8 cellular contexts compared by ENCODE assay signal in the genomic region with DNA sequence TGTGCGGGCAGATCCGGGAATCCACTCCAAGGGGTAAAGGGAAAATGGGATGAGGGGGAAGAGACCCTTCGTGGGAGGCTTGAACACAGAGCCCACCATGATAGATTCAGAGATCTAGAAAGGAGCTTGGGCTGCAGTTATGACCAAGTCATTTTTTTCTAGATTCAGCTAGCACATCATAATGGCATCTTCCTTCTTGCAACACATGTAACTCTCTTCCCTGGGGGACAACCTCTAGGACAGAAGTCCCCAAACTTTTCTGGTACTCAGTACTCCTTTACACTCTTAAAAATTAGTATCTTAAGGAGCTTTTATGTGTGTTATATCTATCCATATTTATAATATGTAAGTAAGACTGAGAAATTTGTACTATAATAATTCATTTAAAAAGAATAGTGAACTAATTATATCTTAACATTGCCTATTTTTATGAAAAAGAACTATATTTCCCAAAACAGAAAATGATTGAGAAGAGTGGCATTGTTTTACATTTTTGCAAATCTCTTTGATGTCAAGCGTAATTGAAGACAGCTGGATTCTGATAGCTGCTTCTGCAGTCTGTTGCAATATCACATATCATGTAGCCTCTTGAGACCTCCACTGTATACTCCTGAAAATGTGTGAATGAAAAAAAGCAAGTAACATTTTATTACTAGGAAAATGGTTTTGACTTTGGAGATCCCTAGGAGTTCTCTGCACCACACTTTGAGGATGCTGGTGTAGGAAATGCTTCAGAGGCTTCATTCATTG. TPM values are rescaled to one million over a fixed set of nuclear protein-coding genes. Genes with fewer than 3 reads are reported as not detected.
DNase-seq lines count a peak whose midpoint lies in the region; ATAC-seq and TF ChIP-seq lines count a peak whose summit lies in the region.

No MANE protein-coding gene starts in this region.

- H3K9ac ChIP-seq in iPS-15b (ENCODE audit: low read depth, low read length) (peak overlapping the region; percentile 66), stomach smooth muscle (ENCODE audit: low read length in 2 of 2) (peak overlapping the region; percentile 88 to 90)

- H3K9me3 Mint-ChIP-seq in activated CD8-positive, alpha-beta T cell treated with anti-CD3 and anti-CD28 coated beads for 36 hours, result no peaks in the 10 kb centered on the region

- H3K27me3 ChIP-seq in iPS-15b (ENCODE audit: control insufficient read depth, insufficient read depth, low read length) (peaks cover 37% of the 10 kb centered on the region), stomach smooth muscle (ENCODE audit: control insufficient read depth in 1 of 2, insufficient read depth in 2 of 2, low read length in 2 of 2) (no peaks in the 10 kb centered on the region)

- POLR2A ChIA-PET in activated CD8-positive, alpha-beta T cell treated with anti-CD3 and anti-CD28 coated beads for 36 hours (lab: Charles Lee), result no interaction called here

- peak overlapping the region; percentile 80 for H3K27ac ChIP-seq in stomach smooth muscle (ENCODE audit: low read length)

- H3K36me3 ChIP-seq in iPS-15b (ENCODE audit: control insufficient read depth, insufficient read depth, low read length) (no peaks in the 10 kb centered on the region), stomach smooth muscle (ENCODE audit: control insufficient read depth in 2 of 2, insufficient read depth in 2 of 2, low read length in 2 of 2) (no peaks in the 10 kb centered on the region)

- H3K4me3 Mint-ChIP-seq in activated CD8-positive, alpha-beta T cell treated with anti-CD3 and anti-CD28 coated beads for 36 hours, result peak overlapping the region; percentile 81

- TF ChIP-seq CTCF in activated CD8-positive, alpha-beta T cell treated with anti-CD3 and anti-CD28 coated beads for 36 hours (IDR thresholded peaks at IDR 0.05), result no peak

- H3K4me1 Mint-ChIP-seq in activated CD8-positive, alpha-beta T cell treated with anti-CD3 and anti-CD28 coated beads for 36 hours (ENCODE audit: low read depth), result peaks cover 17% of the 10 kb centered on the region

- no peaks in the 10 kb centered on the region for H3K36me3 Mint-ChIP-seq in activated CD8-positive, alpha-beta T cell treated with anti-CD3 and anti-CD28 coated beads for 36 hours (ENCODE audit: low read depth)

- intact Hi-C loops in activated CD8-positive, alpha-beta T cell treated with anti-CD3 and anti-CD28 coated beads for 36 hours (cut with micrococcal nuclease), result no loop called here

- no peak for ATAC-seq in activated CD8-positive, alpha-beta T cell treated with anti-CD3 and anti-CD28 coated beads for 36 hours
- no peak for ATAC-seq in HG03457 (IDR thresholded peaks at IDR 0.05; ENCODE audit: unreplicated experiment)

- H3K27me3 Mint-ChIP-seq in activated CD8-positive, alpha-beta T cell treated with anti-CD3 and anti-CD28 coated beads for 36 hours, result peaks cover 11% of the 10 kb centered on the region

- CTCF ChIA-PET in activated CD8-positive, alpha-beta T cell treated with anti-CD3 and anti-CD28 coated beads for 36 hours (lab: Charles Lee), result interaction anchor here (1.1 to 6.8 kb wide), 6 partner anchors 12 to 195 kb away, joined by 3 to 102 read pairs (median 18); a partner anchor contains a TSS

- H3K9me3 ChIP-seq in iPS-15b (ENCODE audit: control insufficient read depth, insufficient read depth, low read length), result no peaks in the 10 kb centered on the region
- no peaks in the 10 kb centered on the region for H3K9me3 ChIP-seq in stomach smooth muscle (ENCODE audit: control insufficient read depth in 2 of 2, low read length in 2 of 2)

- DNase-seq in NCI-H748 (lab: John Stamatoyannopoulos, UW; ENCODE audit: unreplicated experiment) (peak; percentile 31), NCI-H748 treated with DMSO at 0.1 percent for 48 hours (lab: John Stamatoyannopoulos, UW) (no peak), NOMO-1 (lab: John Stamatoyannopoulos, UW; ENCODE audit: unreplicated experiment in 2 of 2) (no peak), middle frontal gyrus (ENCODE audit: extremely low spot score, low spot score) (no peak)
- DNase-seq in activated CD8-positive, alpha-beta T cell treated with anti-CD3 and anti-CD28 coated beads for 36 hours, result no peak

- H3K27ac Mint-ChIP-seq in activated CD8-positive, alpha-beta T cell treated with anti-CD3 and anti-CD28 coated beads for 36 hours, result no peak overlapping the region

- H3K4me1 ChIP-seq in iPS-15b (ENCODE audit: control insufficient read depth, insufficient read depth, low read length), result peaks cover 3% of the 10 kb centered on the region
- H3K4me1 ChIP-seq in stomach smooth muscle (ENCODE audit: control insufficient read depth, insufficient read depth, low read length), result peaks cover 12% of the 10 kb centered on the region

- H3K4me3 ChIP-seq in iPS-15b (ENCODE audit: low read depth, low read length), result peak overlapping the region; percentile 80
- peak overlapping the region; percentile 88 to 92 for H3K4me3 ChIP-seq in stomach smooth muscle (ENCODE audit: low read length in 2 of 2)

RNA-seq across cellular contexts. Expression of a gene that starts 0.9 kb away (rescaled TPM):
- total RNA-seq in activated CD8-positive, alpha-beta T cell treated with anti-CD3 and anti-CD28 coated beads for 36 hours, result 10 to 100 TPM; 15.3 to 15.7 TPM
